ENCODE assay signal across 24 cellular contexts in the genomic region with DNA sequence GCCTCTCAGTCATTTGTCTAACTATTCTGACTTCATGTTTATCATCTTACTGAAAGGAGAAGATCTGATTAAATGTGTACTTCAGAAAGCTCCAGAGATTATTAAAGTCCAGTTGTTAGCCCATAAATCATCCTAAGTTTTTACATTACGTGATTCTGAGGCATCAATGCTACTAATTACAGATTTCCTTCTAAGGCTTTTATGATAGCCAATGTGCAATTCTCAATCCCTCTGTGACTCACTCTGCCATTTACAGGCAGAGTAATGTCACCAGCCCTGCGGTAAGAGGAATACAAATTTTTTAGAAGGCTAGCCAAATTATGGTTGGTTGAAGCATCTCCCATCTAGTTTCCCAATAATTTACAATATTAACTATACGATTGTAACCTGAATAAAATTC.
"Had no signal": no experiment of that assay in that cellular context is flagged by ENCODE, and none has a peak within 500 bp of the region (broad histone marks: within the 10 kb centered on the region; RNA-seq: fewer than 3 reads in every experiment).

No MANE protein-coding gene starts in this region.

- H3K9me3 ChIP-seq: colonic mucosa, gastrocnemius medialis, prostate gland, right atrium auricular region, sigmoid colon, spleen, testis, tibial artery had no signal

- H3K4me3 ChIP-seq: colonic mucosa, gastrocnemius medialis, lung, prostate gland, right atrium auricular region, sigmoid colon, spleen, testis, tibial artery had no signal

- H3K36me3 ChIP-seq: colonic mucosa, gastrocnemius medialis, prostate gland, right atrium auricular region, sigmoid colon, spleen, tibial artery had no signal

- H3K4me1 ChIP-seq: colonic mucosa, gastrocnemius medialis, prostate gland, right atrium auricular region, spleen, testis, tibial artery had no signal

- DNase-seq: colonic mucosa; effector CD8-positive, alpha-beta T cell; endodermal cell; foreskin fibroblast; gastrocnemius medialis; head of caudate nucleus; kidney; naive B cell; sigmoid colon; spleen; stimulated activated CD4-positive, alpha-beta T cell treated with anti-CD3 and anti-CD28 coated beads, Interleukin-4, amount 100 ng/mL, for 4 hours; stimulated activated naive CD8-positive, alpha-beta T cell treated with anti-CD3 and anti-CD28 coated beads, Interleukin-15, Interleukin-2, amounts not matched to agents 100 U/mL and 50 U/mL, for 24 hours; substantia nigra; testis; tibial artery had no signal

- H3K27me3 ChIP-seq: colonic mucosa, gastrocnemius medialis, right atrium auricular region, sigmoid colon, spleen, testis, tibial artery had no signal

- FAIRE-seq: kidney, urothelium cell line had no signal

- H3K27ac ChIP-seq: colonic mucosa, epithelial cell of prostate, gastrocnemius medialis, prostate gland, right atrium auricular region, sigmoid colon, spleen, testis, tibial artery had no signal

- ATAC-seq: esophagus mucosa; gastrocnemius medialis; left lobe of liver; natural killer cell treated with Interleukin-12 subunit alpha and Interleukin-12 subunit beta and Interleukin-15 and Interleukin-18, amount 100 ng/mL, for 72 hours; stimulated activated memory B cell treated with anti-CD40 and anti-IgM and Interleukin-4, amounts not matched to agents 10 μg/mL and 1 μg/mL and 100 μg/mL, for 72 hours; stimulated activated naive CD8-positive, alpha-beta T cell treated with anti-CD3 and anti-CD28 coated beads, Interleukin-15, Interleukin-2, amounts not matched to agents 100 U/mL and 50 U/mL, for 24 hours had no signal
